Comparison of ENCODE assay signal across 4 cellular contexts in the genomic region with DNA sequence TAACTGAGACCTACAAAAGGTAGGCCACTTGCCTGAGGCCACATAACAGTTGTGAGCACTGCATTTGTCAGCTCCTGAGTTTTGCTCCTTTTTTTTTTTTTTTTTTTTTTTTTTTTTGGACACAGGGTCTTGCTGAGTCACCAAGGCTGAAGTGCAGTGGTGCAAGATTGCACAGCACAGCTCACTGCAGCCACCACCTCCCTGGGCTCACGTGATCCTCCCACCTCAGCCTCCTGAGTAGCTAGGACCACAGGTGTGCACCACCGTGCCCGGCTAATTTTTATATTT. TPM values are rescaled to one million over a fixed set of nuclear protein-coding genes. Genes with fewer than 3 reads are reported as not detected.
"Had no signal": no experiment of that assay in that cellular context is flagged by ENCODE, and none has a peak within 500 bp of the region (broad histone marks: within the 10 kb centered on the region; RNA-seq: fewer than 3 reads in every experiment).

No MANE protein-coding gene starts in this region.

- H3K79me2 ChIP-seq: parathyroid adenoma had no signal

- H3K4me3 ChIP-seq: neural progenitor cell, uterus had no signal

- H3K4me1 ChIP-seq: neural progenitor cell, parathyroid adenoma, uterus had no signal

- H3K27me3 ChIP-seq: neural progenitor cell, uterus had no signal

- H3K9me3 ChIP-seq: uterus had no signal

- H3K9ac ChIP-seq: neural progenitor cell, parathyroid adenoma had no signal

- H3K4me2 ChIP-seq: neural progenitor cell had no signal

- H3K36me3 ChIP-seq: neural progenitor cell, uterus had no signal

- H3K27ac ChIP-seq: neural progenitor cell, parathyroid adenoma, uterus had no signal

RNA-seq across cellular contexts. Expression of gene LAMC3, which starts 37.1 kb away (rescaled TPM):
- total RNA-seq: activated T-helper 2 cell treated with anti-CD3 and anti-CD28 coated beads, Interferon-gamma antibody, Interleukin-2, Interleukin-4, amounts not matched to agents 10 μg/mL and 5 μg/mL and 100 μg/mL, durations not matched to agents 14 hours and 24 hours and 36 hours had no signal
